Comparison of ENCODE assay signal across 20 cellular contexts in the genomic region with DNA sequence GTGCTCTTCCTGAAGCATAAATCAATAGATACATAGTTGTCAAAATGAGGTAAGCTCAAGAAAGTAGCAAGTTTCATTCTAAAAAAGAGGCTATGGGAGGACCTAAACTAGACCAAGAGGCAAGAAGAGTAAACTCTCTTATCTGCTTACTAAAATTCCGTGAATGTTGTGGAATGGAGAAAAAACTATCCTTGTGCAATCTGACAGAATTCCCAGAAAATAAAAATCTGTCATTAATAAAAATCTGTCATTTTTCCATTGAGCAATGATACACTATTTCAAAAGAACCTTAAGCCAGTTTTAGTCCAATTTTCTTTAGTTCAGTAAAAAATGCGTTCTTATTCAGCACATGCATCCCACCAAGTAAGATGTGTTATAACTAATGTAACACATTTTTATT.
"Had no signal": no experiment of that assay in that cellular context is flagged by ENCODE, and none has a peak within 500 bp of the region (broad histone marks: within the 10 kb centered on the region; RNA-seq: fewer than 3 reads in every experiment).

No MANE protein-coding gene starts in this region.

- H3K27ac ChIP-seq: coronary artery, foreskin keratinocyte, pancreas, tibial artery, upper lobe of left lung, uterus had no signal

- ATAC-seq: foreskin keratinocyte; left lobe of liver; natural killer cell; right cardiac atrium; stimulated activated effector memory CD8-positive, alpha-beta T cell treated with anti-CD3 and anti-CD28 coated beads, Interleukin-12 subunit alpha, Interleukin-12 subunit beta, amount 100 ng/mL, for 72 hours; stimulated activated naive CD8-positive, alpha-beta T cell treated with anti-CD3 and anti-CD28 coated beads, Interleukin-15, Interleukin-2, amounts not matched to agents 100 U/mL and 50 U/mL, for 24 hours had no signal

- H3K9me3 ChIP-seq: pancreas, uterus had no signal

- H3K4me1 ChIP-seq: foreskin keratinocyte, pancreas, tibial artery, upper lobe of left lung, uterus had no signal

- H3K27me3 ChIP-seq: foreskin keratinocyte, pancreas, upper lobe of left lung, uterus had no signal

- DNase-seq: effector CD4-positive, alpha-beta T cell; endodermal cell; erythroblast; foreskin keratinocyte; head of caudate nucleus; hippocampal formation; kidney glomerular epithelial cell; natural killer cell; nucleus accumbens; pancreas; right cardiac atrium; stimulated activated CD4-positive, alpha-beta T cell treated with anti-CD3 and anti-CD28 coated beads, Interleukin-4, amount 100 ng/mL, for 1 hour; stimulated activated CD8-positive, alpha-beta memory T cell treated with anti-CD3 and anti-CD28 coated beads, Interleukin-4, amount 100 ng/mL, for 48 hours; stimulated activated naive CD8-positive, alpha-beta T cell treated with anti-CD3 and anti-CD28 coated beads, Interleukin-15, Interleukin-2, amounts not matched to agents 100 U/mL and 50 U/mL, for 24 hours; tibial artery; upper lobe of left lung; uterus had no signal

- H3K4me3 ChIP-seq: coronary artery, pancreas, tibial artery, upper lobe of left lung, uterus had no signal

- H3K36me3 ChIP-seq: pancreas, tibial artery, upper lobe of left lung, uterus had no signal
